ENCODE assay signal across 8 cellular contexts in the genomic region with DNA sequence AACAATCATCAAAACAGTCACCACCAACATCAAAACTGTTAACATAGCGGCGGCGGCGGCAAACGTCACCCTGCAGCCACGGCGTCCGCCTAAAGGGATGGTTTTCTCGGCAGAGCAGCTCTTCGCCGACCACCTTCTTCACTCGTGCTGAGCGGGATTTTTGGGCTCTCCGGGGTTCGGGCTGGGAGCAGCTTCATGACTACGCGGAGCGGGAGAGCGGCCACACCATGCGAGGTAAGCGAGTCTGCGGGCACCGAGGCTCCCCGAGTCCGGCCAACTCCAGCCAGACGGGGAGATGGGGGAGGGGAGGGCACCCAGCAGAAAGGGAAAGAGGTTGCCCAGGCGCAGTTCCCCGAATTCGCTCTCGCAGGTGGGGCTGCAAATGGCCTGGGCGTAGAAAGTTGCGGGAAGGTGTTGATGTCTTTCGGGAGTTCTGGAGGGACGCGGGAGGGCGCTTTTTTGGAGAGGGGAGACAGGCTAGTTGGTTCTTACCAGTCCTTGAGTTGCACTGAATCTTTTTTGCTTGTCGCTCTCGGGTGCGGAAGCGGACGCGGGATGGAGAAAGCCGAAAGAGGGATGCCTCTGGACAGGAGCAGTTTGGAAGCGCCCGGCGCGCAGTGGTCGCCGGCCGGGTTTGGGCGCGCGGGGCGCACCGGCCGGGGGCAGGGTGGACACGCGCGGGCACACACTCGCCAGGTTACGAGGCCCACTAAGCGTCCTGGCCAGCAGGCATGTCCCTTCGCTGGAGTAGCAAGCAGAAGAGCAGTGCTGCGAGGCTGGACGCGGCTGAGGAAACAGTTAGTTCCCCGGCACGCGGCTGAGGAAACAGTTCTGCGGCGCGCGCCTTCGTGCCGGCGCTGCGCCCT. TPM values are rescaled to one million over a fixed set of nuclear protein-coding genes. Genes with fewer than 3 reads are reported as not detected.
DNase-seq lines count a peak whose midpoint lies in the region; ATAC-seq and TF ChIP-seq lines count a peak whose summit lies in the region.

No MANE protein-coding gene starts in this region.

- peak overlapping the region; percentile 88 to 100 for H3K4me3 Mint-ChIP-seq in CD14-positive monocyte
- H3K4me3 Mint-ChIP-seq in T-helper 2 cell treated with Interferon-gamma antibody and Interleukin-4, amounts not matched to agents 5 μg/mL and 100 μg/mL, for 36 hours = peak overlapping the region; percentile 97
- H3K4me3 Mint-ChIP-seq in naive thymus-derived CD4-positive, alpha-beta T cell = peak overlapping the region; percentile 80 to 95 (median 88)

- DNase-seq in CD14-positive monocyte (ENCODE audit: low spot score) (no peak), fibroblast of gingiva (ENCODE audit: low read depth) (peak; percentile 50), OCI-M2 (lab: John Stamatoyannopoulos, UW; ENCODE audit: unreplicated experiment) (no peak), LoVo (ENCODE audit: low spot score) (no peak)
- DNase-seq in T-helper 2 cell treated with Interferon-gamma antibody and Interleukin-4, amounts not matched to agents 5 μg/mL and 100 μg/mL, for 36 hours (ENCODE audit: low spot score) = no peak
- DNase-seq in naive thymus-derived CD4-positive, alpha-beta T cell = peak in 1 of 9 donors; percentile 29

- H3K4me1 Mint-ChIP-seq in CD14-positive monocyte = peaks cover 40% of the 10 kb centered on the region
- peaks cover 23% of the 10 kb centered on the region for H3K4me1 Mint-ChIP-seq in T-helper 2 cell treated with Interferon-gamma antibody and Interleukin-4, amounts not matched to agents 5 μg/mL and 100 μg/mL, for 36 hours (ENCODE audit: low read depth)
- peaks cover 11 to 39% (median 33%) of the 10 kb centered on the region in 7 donors for H3K4me1 Mint-ChIP-seq in naive thymus-derived CD4-positive, alpha-beta T cell

- no peak overlapping the region for H3K27ac ChIP-seq in naive thymus-derived CD4-positive, alpha-beta T cell (ENCODE audit: low read depth, low read length)

- intact Hi-C loops in CD14-positive monocyte (cut with micrococcal nuclease) = no loop called here
- intact Hi-C loops in naive thymus-derived CD4-positive, alpha-beta T cell (cut with micrococcal nuclease) = loop anchor here in 1 of 2 donors (2.0 to 10.0 kb wide), 4 partner anchors 173 to 1365 kb away; partner anchors contain the start of gene C9orf40

- peak overlapping the region; percentile 53 for H3K4me3 ChIP-seq in naive thymus-derived CD4-positive, alpha-beta T cell (ENCODE audit: low read length)

- ATAC-seq in GM21723 (IDR thresholded peaks at IDR 0.05; ENCODE audit: unreplicated experiment) = peak; percentile 16
- ATAC-seq in naive thymus-derived CD4-positive, alpha-beta T cell = no peak
- no peak for ATAC-seq in GM19328 (IDR thresholded peaks at IDR 0.05; ENCODE audit: unreplicated experiment)

- H3K9me3 ChIP-seq in naive thymus-derived CD4-positive, alpha-beta T cell (ENCODE audit: control insufficient read depth in 2 of 3, low read length in 3 of 3) = no peaks in the 10 kb centered on the region

- TF ChIP-seq CTCF in CD14-positive monocyte (IDR thresholded peaks at IDR 0.05) = no peak

- POLR2A ChIA-PET in naive thymus-derived CD4-positive, alpha-beta T cell (lab: Charles Lee) = no interaction called here

- H3K4me1 ChIP-seq in naive thymus-derived CD4-positive, alpha-beta T cell (ENCODE audit: control insufficient read depth in 2 of 2, insufficient read depth in 2 of 2, low read length in 2 of 2) = no peaks in the 10 kb centered on the region

- H3K27ac Mint-ChIP-seq in CD14-positive monocyte = peak overlapping the region in 3 of 7 donors; percentile 47 to 73 (median 70)
- H3K27ac Mint-ChIP-seq in T-helper 2 cell treated with Interferon-gamma antibody and Interleukin-4, amounts not matched to agents 5 μg/mL and 100 μg/mL, for 36 hours = peak overlapping the region; percentile 63
- peak overlapping the region in 3 of 9 donors; percentile 30 to 75 (median 73) for H3K27ac Mint-ChIP-seq in naive thymus-derived CD4-positive, alpha-beta T cell

- H3K9me3 Mint-ChIP-seq in CD14-positive monocyte = peaks cover 0 to 17% (median 14%) of the 10 kb centered on the region in 7 donors
- no peaks in the 10 kb centered on the region for H3K9me3 Mint-ChIP-seq in T-helper 2 cell treated with Interferon-gamma antibody and Interleukin-4, amounts not matched to agents 5 μg/mL and 100 μg/mL, for 36 hours
- H3K9me3 Mint-ChIP-seq in naive thymus-derived CD4-positive, alpha-beta T cell = peaks cover 0 to 4% (median 0%) of the 10 kb centered on the region in 11 donors

- CTCF ChIA-PET in naive thymus-derived CD4-positive, alpha-beta T cell (lab: Charles Lee) = no interaction called here

- H3K36me3 Mint-ChIP-seq in CD14-positive monocyte = peaks cover 10 to 11% of the 10 kb centered on the region in 2 donors
- H3K36me3 Mint-ChIP-seq in T-helper 2 cell treated with Interferon-gamma antibody and Interleukin-4, amounts not matched to agents 5 μg/mL and 100 μg/mL, for 36 hours (ENCODE audit: low read depth) = peaks cover 6% of the 10 kb centered on the region
- H3K36me3 Mint-ChIP-seq in naive thymus-derived CD4-positive, alpha-beta T cell = no peaks in the 10 kb centered on the region

- H3K27me3 Mint-ChIP-seq in CD14-positive monocyte (ENCODE audit: low read depth in 3 of 3) = peaks cover 66 to 78% (median 71%) of the 10 kb centered on the region in 3 donors
- H3K27me3 Mint-ChIP-seq in T-helper 2 cell treated with Interferon-gamma antibody and Interleukin-4, amounts not matched to agents 5 μg/mL and 100 μg/mL, for 36 hours (ENCODE audit: low read depth) = peaks cover 71% of the 10 kb centered on the region
- peaks cover 60 to 72% (median 69%) of the 10 kb centered on the region in 5 donors for H3K27me3 Mint-ChIP-seq in naive thymus-derived CD4-positive, alpha-beta T cell

- H3K27me3 ChIP-seq in naive thymus-derived CD4-positive, alpha-beta T cell (ENCODE audit: control insufficient read depth in 2 of 2, insufficient read depth in 2 of 2, low read length in 2 of 2) = peaks cover 0 to 8% of the 10 kb centered on the region in 2 donors

- H3K36me3 ChIP-seq in naive thymus-derived CD4-positive, alpha-beta T cell (ENCODE audit: control insufficient read depth in 2 of 3, insufficient read depth in 3 of 3, low read length in 3 of 3) = no peaks in the 10 kb centered on the region

RNA-seq across cellular contexts. Expression of gene RORB, which starts 0.8 kb away (rescaled TPM):
- polyA plus RNA-seq in CD14-positive monocyte = not detected
- under 1 TPM in 1 of 5 experiments, not detected in 4; 0.12 TPM for total RNA-seq in naive thymus-derived CD4-positive, alpha-beta T cell
- not detected for polyA plus RNA-seq in naive thymus-derived CD4-positive, alpha-beta T cell
